ENCODE assay signal across 33 cellular contexts in genomic region chr6:118141211-118141610, GRCh38.
"Had no signal": no experiment of that assay in that cellular context is flagged by ENCODE, and none has a peak within 500 bp of the region (broad histone marks: within the 10 kb centered on the region; RNA-seq: fewer than 3 reads in every experiment).

No MANE protein-coding gene starts in this region.

- H3K4me3 ChIP-seq: adrenal gland, body of pancreas, cardiac muscle cell, colonic mucosa, esophagus muscularis mucosa, gastrocnemius medialis, heart left ventricle had no signal

- H3K27me3 ChIP-seq: adrenal gland, body of pancreas, cardiac muscle cell, colonic mucosa, esophagus muscularis mucosa, foreskin keratinocyte, gastrocnemius medialis, heart left ventricle had no signal

- H3K36me3 ChIP-seq: adrenal gland, cardiac muscle cell, colonic mucosa, esophagus muscularis mucosa, gastrocnemius medialis, heart left ventricle had no signal

- H3K9me3 ChIP-seq: adrenal gland, body of pancreas, colonic mucosa, esophagus muscularis mucosa, gastrocnemius medialis, heart left ventricle had no signal

- H3K4me1 ChIP-seq: body of pancreas, colonic mucosa, foreskin keratinocyte, gastrocnemius medialis had no signal

- DNase-seq: activated CD4-positive, alpha-beta memory T cell treated with anti-CD3 and anti-CD28 coated beads for 36 hours; activated CD4-positive, alpha-beta T cell treated with anti-CD3 and anti-CD28 coated beads for 36 hours; activated CD4-positive, alpha-beta T cell treated with anti-CD3 and anti-CD28 coated beads, Interleukin-2, amount 10 ng/mL, durations not matched to agents 24 days and 14 days; activated CD4-positive, CD25-positive, alpha-beta regulatory T cell; activated CD4-positive, CD25-positive, alpha-beta regulatory T cell treated with anti-CD3 and anti-CD28 coated beads, Interleukin-2, amount 50 U/mL, for 72 hours; activated CD8-positive, alpha-beta memory T cell treated with anti-CD3 and anti-CD28 coated beads, Interleukin-2, amount 10 ng/mL, durations not matched to agents 7 days and 5 days; activated CD8-positive, alpha-beta memory T cell treated with anti-CD3 and anti-CD28 coated beads, Interleukin-2, amount 50 U/mL, for 4 hours; activated CD8-positive, alpha-beta T cell treated with anti-CD3 and anti-CD28 coated beads, Interleukin-2, amount 10 ng/mL, durations not matched to agents 7 days and 5 days; activated effector memory CD4-positive, alpha-beta T cell treated with anti-CD3 and anti-CD28 coated beads, Interleukin-2, amount 50 U/mL, for 16 hours; activated naive CD4-positive, alpha-beta T cell treated with anti-CD3 and anti-CD28 coated beads for 36 hours; activated naive CD8-positive, alpha-beta T cell treated with anti-CD3 and anti-CD28 coated beads for 36 hours; activated naive CD8-positive, alpha-beta T cell treated with anti-CD3 and anti-CD28 coated beads, Interleukin-2, amount 50 U/mL, for 24 hours; activated T-cell treated with anti-CD3 and anti-CD28 coated beads, Interleukin-2, amount 50 U/mL, for 1 hour; activated T-cell treated with anti-CD3 and anti-CD28 coated beads, Interleukin-2, amount 50 U/mL, for 48 hours; adrenal gland; amygdala; aorta; body of pancreas; central memory CD4-positive, alpha-beta T cell; cerebellar nuclear complex; colonic mucosa; effector memory CD4-positive, alpha-beta T cell; endodermal cell; erythroblast; foreskin keratinocyte; gastrocnemius medialis; glutamatergic neuron; heart left ventricle; T-helper 1 cell; T-helper 17 cell; T1000 had no signal

- H3K27ac ChIP-seq: adrenal gland, body of pancreas, cardiac muscle cell, colonic mucosa, esophagus muscularis mucosa, foreskin keratinocyte, gastrocnemius medialis, heart left ventricle had no signal

- ATAC-seq: activated CD4-positive, alpha-beta T cell treated with anti-CD3 and anti-CD28 coated beads for 36 hours; activated CD8-positive, alpha-beta memory T cell treated with anti-CD3 and anti-CD28 coated beads, Interleukin-2, amount 10 ng/mL, durations not matched to agents 7 days and 5 days; activated CD8-positive, alpha-beta T cell treated with anti-CD3 and anti-CD28 coated beads, Interleukin-2, amount 10 ng/mL, durations not matched to agents 7 days and 5 days; activated naive CD8-positive, alpha-beta T cell treated with anti-CD3 and anti-CD28 coated beads, Interleukin-2, amount 50 U/mL, for 24 hours; body of pancreas; foreskin keratinocyte; gastrocnemius medialis; heart left ventricle; T-helper 17 cell had no signal
